Comparison of ENCODE assay signal across 8 cellular contexts in genomic region chr11:120563698-120564572, GRCh38.
DNase-seq lines count a peak whose midpoint lies in the region; ATAC-seq and TF ChIP-seq lines count a peak whose summit lies in the region.

No MANE protein-coding gene starts in this region.

- H3K9me3 ChIP-seq in HEK293 (ENCODE audit: control insufficient read depth, insufficient read depth, low read depth, low read length) = no peaks in the 10 kb centered on the region
- no peaks in the 10 kb centered on the region for H3K9me3 ChIP-seq in iPS-20b (ENCODE audit: insufficient read depth, low read depth, low read length)

- no peak for TF ChIP-seq CTCF in HEK293 (tag by site-specific recombination; IDR thresholded peaks at IDR 0.05)

- H3K4me1 ChIP-seq in HEK293 (ENCODE audit: control insufficient read depth, insufficient read depth, low read length) (0 out of 2 replicates have a peak, but pooled peaks cover 2% of the 10 kb centered on the region), iPS-20b (ENCODE audit: insufficient read depth, low read length) (peaks cover 25% of the 10 kb centered on the region)

- H3K27me3 ChIP-seq in iPS-20b (ENCODE audit: insufficient read depth, low read length) = peaks cover 58% of the 10 kb centered on the region

- peak overlapping the region; percentile 65; the same call in 1 of the 2 replicates for H3K9ac ChIP-seq in iPS-20b (ENCODE audit: low read depth, low read length)

- no peak for ATAC-seq in HG02798 (IDR thresholded peaks at IDR 0.05; ENCODE audit: poor library complexity, unreplicated experiment)

- POLR2A ChIA-PET in HEK293 (lab: Yijun Ruan, JAX) = interaction anchor here (0.6 to 0.8 kb wide), 2 partner anchors 20 to 53 kb away, joined by 3 to 4 read pairs; no protein-coding TSS in a partner anchor

- H3K27ac ChIP-seq in HEK293 (ENCODE audit: extremely low read depth, low read depth, low read length) (no peak overlapping the region), iPS-20b (ENCODE audit: low read length) (no peak overlapping the region)

- H3K36me3 ChIP-seq in HEK293 (ENCODE audit: control insufficient read depth in 2 of 2, insufficient read depth in 1 of 2, low read length in 2 of 2) (no peaks in the 10 kb centered on the region), iPS-20b (ENCODE audit: insufficient read depth, low read depth, low read length) (no peaks in the 10 kb centered on the region)

- peak; percentile 42 to 93 (median 82) for DNase-seq in anterior cingulate cortex (lab: John Stamatoyannopoulos, UW)
- no peak for DNase-seq in skeletal muscle cell (ENCODE audit: low read depth)
- DNase-seq in activated CD8-positive, alpha-beta memory T cell treated with anti-CD3 and anti-CD28 coated beads, Interleukin-2, amount 50 U/mL, for 48 hours = no peak
- no peak for DNase-seq in stimulated activated naive CD4-positive, alpha-beta T cell treated with Interleukin-2 at 50 U/mL for 16 hours (lab: John Stamatoyannopoulos, UW)
- no peak for DNase-seq in MV-4-11 (lab: John Stamatoyannopoulos, UW)

- H3K4me3 ChIP-seq in HEK293 (ENCODE audit: low read depth, low read length) = no peak overlapping the region; the same call in 1 of the 2 replicates
- H3K4me3 ChIP-seq in iPS-20b (ENCODE audit: low read length) = peak overlapping the region; percentile 65
- peak overlapping the region; percentile 46 for H3K4me3 ChIP-seq in skeletal muscle cell (ENCODE audit: low read depth, low read length)

- CTCF ChIA-PET in HEK293 (lab: Yijun Ruan, JAX) = interaction anchor here (0.6 to 1.2 kb wide), 4 partner anchors 47 to 364 kb away, joined by 3 read pairs; no protein-coding TSS in a partner anchor

TF ChIP-seq in HEK293, 187 proteins besides CTCF, POLR2A, EP300 and RAD21:
- TF ChIP-seq REPIN1 (tag by site-specific recombination; IDR thresholded peaks at IDR 0.05; ENCODE audit: low read depth) = no peak
- no peak for TF ChIP-seq ELK4 (IDR thresholded peaks at IDR 0.05; ENCODE audit: borderline replicate concordance, low read depth, low read length)
- TF ChIP-seq EGR2 (tag by site-specific recombination; IDR thresholded peaks at IDR 0.05; ENCODE audit: low read depth) = peak; percentile 65
- no peak for TF ChIP-seq KLF16 (tag by site-specific recombination; IDR thresholded peaks at IDR 0.05)
- TF ChIP-seq ZNF366 (tag by site-specific recombination; conservative IDR thresholded peaks at IDR 0.05) = no peak
- peak; percentile 76; the same call in 1 of the 2 replicates for TF ChIP-seq ZIC2 (tag by site-specific recombination; IDR thresholded peaks at IDR 0.05)
TF ChIP-seq in HEK293: peak in this region for 2.

Comparison
In these comparisons a context has a peak if more than half of its experiments do, and no peak if none do; other contexts are left out.
1. DNase-seq: peak in anterior cingulate cortex (58 of 58); none in skeletal muscle cell (single experiment), activated CD8-positive, alpha-beta memory T cell treated with anti-CD3 and anti-CD28 coated beads, Interleukin-2, amount 50 U/mL, for 48 hours (single experiment), stimulated activated naive CD4-positive, alpha-beta T cell treated with Interleukin-2 at 50 U/mL for 16 hours (single experiment) and MV-4-11 (single experiment).